Comparison of ENCODE assay signal across 8 cellular contexts in genomic region chr16:50067290-50067853, GRCh38. TPM values are rescaled to one million over a fixed set of nuclear protein-coding genes. Genes with fewer than 3 reads are reported as not detected.
A peak's percentile ranks its signal among the peaks of the same experiment; 100 is the strongest.
DNase-seq lines count a peak whose midpoint lies in the region; ATAC-seq and TF ChIP-seq lines count a peak whose summit lies in the region.

No MANE protein-coding gene starts in this region.

- peak overlapping the region; percentile 94 for H3K4me3 Mint-ChIP-seq in HFFc6

- H3K4me1 Mint-ChIP-seq in HFFc6 (ENCODE audit: low read depth): peaks cover 46% of the 10 kb centered on the region

- intact Hi-C loops in stomach (cut with DNase I; ENCODE audit: low total_unique reads): loop anchor here (5.0 kb wide), 1 partner anchor 40 kb away; the partner anchor contains the start of gene CNEP1R1

- no peaks in the 10 kb centered on the region; the same call in 1 of the 2 replicates for H3K27me3 Mint-ChIP-seq in HFFc6 (ENCODE audit: insufficient read depth)

- WGBS in stomach, 5 donors: 29 to 48% (median 37%) methylated on average over 3 of the region's 3 CpGs

- peak overlapping the region; percentile 74 for H3K27ac Mint-ChIP-seq in HFFc6

- peaks cover 3 to 27% (median 25%) of the 10 kb centered on the region in 4 donors for H3K36me3 ChIP-seq in stomach

- H3K4me1 ChIP-seq in stomach: peaks cover 13 to 30% (median 22%) of the 10 kb centered on the region in 4 donors

- H3K27ac ChIP-seq in stomach: peak overlapping the region in 2 of 5 donors; percentile 1 to 96

- ATAC-seq in GM21447 (IDR thresholded peaks at IDR 0.05; ENCODE audit: unreplicated experiment): no peak

- no peak for TF ChIP-seq POLR2A in stomach (IDR thresholded peaks at IDR 0.05)

- peak overlapping the region in 3 of 4 donors; percentile 86 to 100 (median 87) for H3K4me3 ChIP-seq in stomach

- DNase-seq in NCI-H524 (lab: John Stamatoyannopoulos, UW): peak; percentile 27 to 55
- DNase-seq in NCI-H524 treated with DMSO at 0.1 percent for 48 hours (lab: John Stamatoyannopoulos, UW): no peak
- peak; percentile 61 for DNase-seq in HFFc6
- DNase-seq in OCI-M1 (lab: John Stamatoyannopoulos, UW): peak; percentile 56
- peak; percentile 59 for DNase-seq in amniotic epithelial cell (ENCODE audit: low read depth)
- peak; percentile 77 for DNase-seq in islet precursor cell
- DNase-seq in stomach: no peak

- no peaks in the 10 kb centered on the region for H3K9me3 ChIP-seq in stomach

- H3K36me3 Mint-ChIP-seq in HFFc6 (ENCODE audit: low read depth): peaks cover 24% of the 10 kb centered on the region

- H3K27me3 ChIP-seq in stomach: no peaks in the 10 kb centered on the region

- peak; percentile 74 for TF ChIP-seq CTCF in HFFc6 (IDR thresholded peaks at IDR 0.05)
- peak in 1 of 7 experiments; percentile 17 for TF ChIP-seq CTCF in stomach (IDR thresholded peaks at IDR 0.05)

- no peak for TF ChIP-seq EP300 in stomach (IDR thresholded peaks at IDR 0.05)

- no peaks in the 10 kb centered on the region for H3K9me3 Mint-ChIP-seq in HFFc6

RNA-seq across cellular contexts. Expression of gene HEATR3, which starts 1.6 kb away (rescaled TPM):
- total RNA-seq in HFFc6 (2021; fragmentation: NEBNext Ultra II Directional; extraction: Animal tissue kit (Norgen Biotek cat#: 25700)): 10 to 100 TPM; 17.2 to 23.8 (median 19.6) TPM
- total RNA-seq in stomach: 10 to 100 TPM; 14.0 to 45.1 (median 38.7) TPM
- 1 to 10 TPM; 4.1 to 5.2 (median 4.9) TPM for polyA plus RNA-seq in stomach

RNA-seq across cellular contexts. Expression of gene CNEP1R1, which starts 42.3 kb away (rescaled TPM):
- 10 to 100 TPM; 22.7 to 28.1 (median 24.2) TPM for total RNA-seq in HFFc6 (2021; fragmentation: NEBNext Ultra II Directional; extraction: Animal tissue kit (Norgen Biotek cat#: 25700))
- total RNA-seq in stomach: 10 to 100 TPM in 4 of 5 donors, not detected in 1; 19.2 to 36.8 (median 28.9) TPM
- 1 to 10 TPM; 4.8 to 6.8 (median 5.5) TPM for polyA plus RNA-seq in stomach

Comparison
In these comparisons a context has a peak if more than half of its experiments do, and no peak if none do; other contexts are left out.
1. DNase-seq: peak in NCI-H524 (2 of 2), HFFc6 (single experiment), OCI-M1 (single experiment), amniotic epithelial cell (single experiment) and islet precursor cell (single experiment); none in NCI-H524 treated with DMSO at 0.1 percent for 48 hours (single experiment) and stomach (single experiment).